1 cellular context compared by ENCODE assay signal in the genomic region with DNA sequence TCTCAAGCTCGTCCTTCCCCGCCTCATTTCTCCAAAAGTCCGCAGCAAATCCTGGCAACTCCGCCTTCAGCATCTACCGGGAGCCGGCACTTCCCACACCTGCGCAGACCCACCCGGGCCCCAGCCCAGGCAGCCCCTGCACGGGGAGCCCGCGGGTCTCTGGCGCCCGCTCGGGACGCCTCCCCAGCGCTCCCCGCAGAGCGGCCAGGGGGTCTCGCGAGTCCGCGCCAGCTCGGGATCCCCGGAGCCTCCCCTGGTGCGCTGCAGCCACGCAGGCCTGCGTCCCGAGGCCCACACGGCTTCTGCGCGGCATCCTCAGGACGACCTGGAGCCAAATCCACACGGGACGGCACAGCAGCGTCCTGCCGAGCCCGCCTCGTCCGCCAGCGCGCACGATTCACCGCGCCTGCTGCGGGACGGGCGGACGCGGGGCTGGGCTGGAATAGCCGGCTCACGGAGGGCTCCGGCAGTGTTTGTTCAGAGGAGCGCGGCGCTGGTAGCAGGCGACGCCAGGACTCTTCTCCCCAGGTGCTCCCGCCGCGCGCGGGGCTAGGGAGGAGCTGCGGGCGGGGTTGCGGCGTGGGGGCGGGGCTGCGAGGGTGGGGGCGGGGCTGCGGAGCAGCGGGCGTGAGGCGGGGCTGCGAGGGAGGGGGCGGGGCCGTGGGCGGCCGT.
A peak's percentile ranks its signal among the peaks of the same experiment; 100 is the strongest.
TF ChIP-seq lines count a peak whose summit lies in the region.

No MANE protein-coding gene starts in this region.

TF ChIP-seq in HepG2, 621 proteins besides CTCF, POLR2A, EP300 and RAD21 (continued from another document):
- TF ChIP-seq STAT6 (CRISPR knock-in tag; IDR thresholded peaks at IDR 0.05; ENCODE audit: borderline replicate concordance) = no peak
- TF ChIP-seq PRDM4 (CRISPR knock-in tag; IDR thresholded peaks at IDR 0.05; ENCODE audit: borderline replicate concordance) = no peak
- no peak for TF ChIP-seq KMT2A (CRISPR knock-in tag; IDR thresholded peaks at IDR 0.05)
- no peak for TF ChIP-seq PAF1 (CRISPR knock-in tag; IDR thresholded peaks at IDR 0.05)
- no peak for TF ChIP-seq ZNF513 (CRISPR knock-in tag; conservative IDR thresholded peaks at IDR 0.05)
- TF ChIP-seq PREB (CRISPR knock-in tag; IDR thresholded peaks at IDR 0.05) = no peak
- peak; percentile 70 for TF ChIP-seq CHD2 (IDR thresholded peaks at IDR 0.05; ENCODE audit: low read depth, low read length)
- TF ChIP-seq NFIB (CRISPR knock-in tag; IDR thresholded peaks at IDR 0.05; ENCODE audit: borderline replicate concordance) = no peak
- no peak for TF ChIP-seq CBFB (CRISPR knock-in tag; IDR thresholded peaks at IDR 0.05)
- 0 out of 2 replicates have a peak, but pooled peaks have one; percentile 20 for TF ChIP-seq SP5 (CRISPR knock-in tag; IDR thresholded peaks at IDR 0.05; ENCODE audit: borderline replicate concordance, low read depth)
- TF ChIP-seq PCBP1 (IDR thresholded peaks at IDR 0.05; ENCODE audit: borderline replicate concordance, low read depth, low read length) = no peak
- TF ChIP-seq, protein P1, sequence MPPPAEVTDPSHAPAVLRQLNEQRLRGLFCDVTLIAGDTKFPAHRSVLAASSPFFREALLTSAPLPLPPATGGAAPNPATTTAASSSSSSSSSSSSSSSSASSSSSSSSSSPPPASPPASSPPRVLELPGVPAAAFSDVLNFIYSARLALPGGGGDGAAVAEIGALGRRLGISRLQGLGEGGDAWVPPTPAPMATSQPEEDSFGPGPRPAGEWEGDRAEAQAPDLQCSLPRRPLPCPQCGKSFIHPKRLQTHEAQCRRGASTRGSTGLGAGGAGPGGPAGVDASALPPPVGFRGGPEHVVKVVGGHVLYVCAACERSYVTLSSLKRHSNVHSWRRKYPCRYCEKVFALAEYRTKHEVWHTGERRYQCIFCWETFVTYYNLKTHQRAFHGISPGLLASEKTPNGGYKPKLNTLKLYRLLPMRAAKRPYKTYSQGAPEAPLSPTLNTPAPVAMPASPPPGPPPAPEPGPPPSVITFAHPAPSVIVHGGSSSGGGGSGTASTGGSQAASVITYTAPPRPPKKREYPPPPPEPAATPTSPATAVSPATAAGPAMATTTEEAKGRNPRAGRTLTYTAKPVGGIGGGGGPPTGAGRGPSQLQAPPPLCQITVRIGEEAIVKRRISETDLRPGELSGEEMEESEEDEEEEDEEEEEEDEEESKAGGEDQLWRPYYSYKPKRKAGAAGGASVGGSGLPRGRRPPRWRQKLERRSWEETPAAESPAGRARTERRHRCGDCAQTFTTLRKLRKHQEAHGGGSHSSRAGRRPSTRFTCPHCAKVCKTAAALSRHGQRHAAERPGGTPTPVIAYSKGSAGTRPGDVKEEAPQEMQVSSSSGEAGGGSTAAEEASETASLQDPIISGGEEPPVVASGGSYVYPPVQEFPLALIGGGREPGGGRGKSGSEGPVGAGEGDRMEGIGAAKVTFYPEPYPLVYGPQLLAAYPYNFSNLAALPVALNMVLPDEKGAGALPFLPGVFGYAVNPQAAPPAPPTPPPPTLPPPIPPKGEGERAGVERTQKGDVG (CRISPR knock-in tag; IDR thresholded peaks at IDR 0.05; ENCODE audit: borderline replicate concordance) = no peak
- TF ChIP-seq PLRG1 (conservative IDR thresholded peaks at IDR 0.05) = no peak
- no peak for TF ChIP-seq ZNF296 (CRISPR knock-in tag; conservative IDR thresholded peaks at IDR 0.05)
- no peak for TF ChIP-seq SYNCRIP (IDR thresholded peaks at IDR 0.05; ENCODE audit: insufficient read depth, low read depth, low read length)
- TF ChIP-seq, protein P2, sequence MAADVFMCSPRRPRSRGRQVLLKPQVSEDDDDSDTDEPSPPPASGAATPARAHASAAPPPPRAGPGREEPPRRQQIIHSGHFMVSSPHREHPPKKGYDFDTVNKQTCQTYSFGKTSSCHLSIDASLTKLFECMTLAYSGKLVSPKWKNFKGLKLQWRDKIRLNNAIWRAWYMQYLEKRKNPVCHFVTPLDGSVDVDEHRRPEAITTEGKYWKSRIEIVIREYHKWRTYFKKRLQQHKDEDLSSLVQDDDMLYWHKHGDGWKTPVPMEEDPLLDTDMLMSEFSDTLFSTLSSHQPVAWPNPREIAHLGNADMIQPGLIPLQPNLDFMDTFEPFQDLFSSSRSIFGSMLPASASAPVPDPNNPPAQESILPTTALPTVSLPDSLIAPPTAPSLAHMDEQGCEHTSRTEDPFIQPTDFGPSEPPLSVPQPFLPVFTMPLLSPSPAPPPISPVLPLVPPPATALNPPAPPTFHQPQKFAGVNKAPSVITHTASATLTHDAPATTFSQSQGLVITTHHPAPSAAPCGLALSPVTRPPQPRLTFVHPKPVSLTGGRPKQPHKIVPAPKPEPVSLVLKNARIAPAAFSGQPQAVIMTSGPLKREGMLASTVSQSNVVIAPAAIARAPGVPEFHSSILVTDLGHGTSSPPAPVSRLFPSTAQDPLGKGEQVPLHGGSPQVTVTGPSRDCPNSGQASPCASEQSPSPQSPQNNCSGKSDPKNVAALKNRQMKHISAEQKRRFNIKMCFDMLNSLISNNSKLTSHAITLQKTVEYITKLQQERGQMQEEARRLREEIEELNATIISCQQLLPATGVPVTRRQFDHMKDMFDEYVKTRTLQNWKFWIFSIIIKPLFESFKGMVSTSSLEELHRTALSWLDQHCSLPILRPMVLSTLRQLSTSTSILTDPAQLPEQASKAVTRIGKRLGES (CRISPR knock-in tag; IDR thresholded peaks at IDR 0.05; ENCODE audit: borderline replicate concordance) = no peak
- TF ChIP-seq, protein P3, sequence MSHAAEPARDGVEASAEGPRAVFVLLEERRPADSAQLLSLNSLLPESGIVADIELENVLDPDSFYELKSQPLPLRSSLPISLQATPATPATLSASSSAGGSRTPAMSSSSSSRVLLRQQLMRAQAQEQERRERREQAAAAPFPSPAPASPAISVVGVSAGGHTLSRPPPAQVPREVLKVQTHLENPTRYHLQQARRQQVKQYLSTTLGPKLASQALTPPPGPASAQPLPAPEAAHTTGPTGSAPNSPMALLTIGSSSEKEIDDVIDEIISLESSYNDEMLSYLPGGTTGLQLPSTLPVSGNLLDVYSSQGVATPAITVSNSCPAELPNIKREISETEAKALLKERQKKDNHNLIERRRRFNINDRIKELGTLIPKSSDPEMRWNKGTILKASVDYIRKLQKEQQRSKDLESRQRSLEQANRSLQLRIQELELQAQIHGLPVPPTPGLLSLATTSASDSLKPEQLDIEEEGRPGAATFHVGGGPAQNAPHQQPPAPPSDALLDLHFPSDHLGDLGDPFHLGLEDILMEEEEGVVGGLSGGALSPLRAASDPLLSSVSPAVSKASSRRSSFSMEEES (CRISPR knock-in tag; IDR thresholded peaks at IDR 0.05) = no peak
- no peak for TF ChIP-seq U2AF1 (optimal IDR thresholded peaks at IDR 0.05; ENCODE audit: low read depth, low read length)
- TF ChIP-seq RXRB (CRISPR knock-in tag; IDR thresholded peaks at IDR 0.05; ENCODE audit: borderline replicate concordance) = peak; percentile 11; the same call in 1 of the 2 replicates
- TF ChIP-seq JDP2 (CRISPR knock-in tag; IDR thresholded peaks at IDR 0.05; ENCODE audit: borderline replicate concordance) = no peak
- TF ChIP-seq ZNF850 (CRISPR knock-in tag; conservative IDR thresholded peaks at IDR 0.05) = no peak
- TF ChIP-seq ZNF619 (CRISPR knock-in tag; IDR thresholded peaks at IDR 0.05) = no peak
- no peak for TF ChIP-seq NFIC (IDR thresholded peaks at IDR 0.05; ENCODE audit: low read length)
TF ChIP-seq in HepG2: peak in this region for 93.
